2 cellular contexts compared by ENCODE assay signal in genomic region chr6:119612176-119612870, GRCh38.
TF ChIP-seq lines count a peak whose summit lies in the region.

No MANE protein-coding gene starts in this region.

TF ChIP-seq in IMR-90, 13 proteins besides CTCF, POLR2A, EP300 and RAD21:
- no peak for TF ChIP-seq CEBPB (IDR thresholded peaks at IDR 0.05; ENCODE audit: low read depth, low read length)

TF ChIP-seq in K562, 482 proteins besides CTCF, POLR2A, EP300 and RAD21:
- 0 out of 2 replicates have a peak, but pooled peaks have one; percentile 36 for TF ChIP-seq CEBPB (tag; IDR thresholded peaks at IDR 0.05)
- no peak for TF ChIP-seq CEBPG (CRISPR knock-in tag; IDR thresholded peaks at IDR 0.05)
- TF ChIP-seq CEBPG (tag; conservative IDR thresholded peaks at IDR 0.05 in 1 of 2, IDR thresholded peaks at IDR 0.05 in 1 of 2), result peak in 1 of 2 experiments; percentile 31; a peak in 1 of 4 replicates
- no peak for TF ChIP-seq GABPB1 (CRISPR knock-in tag; IDR thresholded peaks at IDR 0.05)
